8 cellular contexts compared by ENCODE assay signal in the genomic region with DNA sequence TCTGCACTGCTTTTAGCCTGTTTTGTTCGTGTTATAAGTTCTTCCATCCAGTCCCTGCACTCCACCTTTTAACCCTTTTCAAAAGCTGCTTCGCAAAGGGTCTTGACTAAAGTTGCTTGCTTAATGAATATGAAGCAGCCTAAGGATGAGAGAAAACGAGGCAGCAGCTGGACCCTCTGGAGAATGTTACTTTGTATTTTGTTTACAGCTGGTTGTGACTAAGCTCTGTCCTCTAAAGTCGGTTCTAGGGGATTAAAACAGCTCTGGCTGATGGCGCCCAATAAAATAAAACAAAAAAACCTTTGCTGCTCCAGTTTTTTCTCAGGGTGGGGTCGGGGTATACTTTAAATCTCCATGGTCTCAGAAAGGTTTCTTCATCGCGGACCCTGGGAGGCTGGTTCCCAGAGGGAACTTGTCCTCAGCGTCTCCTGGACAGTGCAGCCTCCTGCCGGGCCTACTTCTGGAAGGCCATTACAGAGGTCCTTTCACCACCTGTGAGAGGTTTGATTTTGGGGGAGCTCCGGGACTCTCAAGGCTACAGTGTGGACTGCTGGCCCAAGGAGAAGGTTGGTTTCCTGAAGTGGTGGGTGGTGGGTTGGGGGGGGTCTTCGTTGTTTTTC. TPM values are rescaled to one million over a fixed set of nuclear protein-coding genes. Genes with fewer than 3 reads are reported as not detected.
DNase-seq lines count a peak whose midpoint lies in the region; ATAC-seq and TF ChIP-seq lines count a peak whose summit lies in the region.

No MANE protein-coding gene starts in this region.

- H3K27ac ChIP-seq in SJCRH30 (peak overlapping the region; percentile 88), prostate gland (peak overlapping the region; percentile 81 to 94)

- intact Hi-C loops in prostate gland (cut with DNase I) = loop anchor here (5.0 kb wide), 1 partner anchor 40 kb away; a partner anchor contains a TSS

- DNase-seq in NCI-H748 (lab: John Stamatoyannopoulos, UW; ENCODE audit: unreplicated experiment) (peak; percentile 43), NCI-H748 treated with DMSO at 0.1 percent for 48 hours (lab: John Stamatoyannopoulos, UW) (no peak), SJCRH30 (no peak), fibroblast of mammary gland (ENCODE audit: low read depth) (no peak), prostate gland (ENCODE audit: low spot score) (no peak)
- no peak for DNase-seq in stimulated activated CD8-positive, alpha-beta memory T cell treated with anti-CD3 and anti-CD28 coated beads, Interleukin-4, amount 100 ng/mL, for 48 hours

- H3K27me3 ChIP-seq in SJCRH30 = no peaks in the 10 kb centered on the region
- H3K27me3 ChIP-seq in prostate gland (replicated peaks; ENCODE audit: insufficient read depth) = no peaks in the 10 kb centered on the region

- H3K4me3 ChIP-seq in SJCRH30 (peak overlapping the region; percentile 90), fibroblast of mammary gland (ENCODE audit: control insufficient read depth, low read depth, low read length) (peak overlapping the region; percentile 39), prostate gland (peak overlapping the region; percentile 24 to 65)

- H3K9me3 ChIP-seq in SJCRH30 (replicated peaks) (no peaks in the 10 kb centered on the region), prostate gland (no peaks in the 10 kb centered on the region)

- ATAC-seq in HG03159 (IDR thresholded peaks at IDR 0.05; ENCODE audit: unreplicated experiment) (no peak), GM18502 (IDR thresholded peaks at IDR 0.05; ENCODE audit: poor library complexity, unreplicated experiment) (no peak)

- 33% methylated on average over 12 of the region's 12 CpGs for WGBS in prostate gland

- H3K4me1 ChIP-seq in SJCRH30 (peaks cover 20% of the 10 kb centered on the region), prostate gland (replicated peaks) (peaks cover 5% of the 10 kb centered on the region)

- H3K36me3 ChIP-seq in SJCRH30 (peaks cover 51% of the 10 kb centered on the region), prostate gland (peaks cover 0 to 8% of the 10 kb centered on the region in 2 donors)

- TF ChIP-seq CTCF in fibroblast of mammary gland (conservative IDR thresholded peaks at IDR 0.05; ENCODE audit: control insufficient read depth, insufficient read depth, low read depth, low read length) = no peak
- no peak for TF ChIP-seq CTCF in prostate gland (IDR thresholded peaks at IDR 0.05)

- no peak for TF ChIP-seq POLR2A in prostate gland (IDR thresholded peaks at IDR 0.05)

RNA-seq across cellular contexts. Expression of a gene that starts 0.8 kb away (rescaled TPM):
- total RNA-seq in SJCRH30 (2014; rRNA removed; shearing (Covaris generic)) = 154 and 155 TPM in 2 replicates
- total RNA-seq in prostate gland = 100 to 1,000 TPM; 105 to 137 TPM

RNA-seq across cellular contexts. Expression of a gene that starts 21.2 kb away (rescaled TPM):
- 68.7 and 70.5 TPM in 2 replicates for total RNA-seq in SJCRH30 (2014; rRNA removed; shearing (Covaris generic))
- total RNA-seq in prostate gland = 10 to 100 TPM; 45.9 to 98.8 TPM

RNA-seq across cellular contexts. Expression of a gene that starts 40.0 kb away (rescaled TPM):
- total RNA-seq in SJCRH30 (2014; rRNA removed; shearing (Covaris generic)) = 23.7 and 24.7 TPM in 2 replicates
- total RNA-seq in prostate gland = 10 to 100 TPM; 15.5 to 40.7 TPM

RNA-seq across cellular contexts. Expression of a gene that starts 44.7 kb away (rescaled TPM):
- 10.3 and 15.3 TPM in 2 replicates for total RNA-seq in SJCRH30 (2014; rRNA removed; shearing (Covaris generic))
- 10 to 100 TPM; 31.0 to 63.8 TPM for total RNA-seq in prostate gland

RNA-seq across cellular contexts. Expression of a gene that starts 44.8 kb away (rescaled TPM):
- total RNA-seq in SJCRH30 (2014; rRNA removed; shearing (Covaris generic)) = 0.23 and 0.43 TPM in 2 replicates
- 1 to 10 TPM in 1 of 2 donors, under 1 TPM in 1; 0.82 to 3.8 TPM for total RNA-seq in prostate gland

Comparison
In these comparisons a context has a peak if more than half of its experiments do, and no peak if none do; other contexts are left out.
1. H3K4me3 ChIP-seq: peak in every context shown above with its lines; median percentile 90 in SJCRH30; 44 in prostate gland; 39 in fibroblast of mammary gland.